8 cellular contexts compared by ENCODE assay signal in the genomic region with DNA sequence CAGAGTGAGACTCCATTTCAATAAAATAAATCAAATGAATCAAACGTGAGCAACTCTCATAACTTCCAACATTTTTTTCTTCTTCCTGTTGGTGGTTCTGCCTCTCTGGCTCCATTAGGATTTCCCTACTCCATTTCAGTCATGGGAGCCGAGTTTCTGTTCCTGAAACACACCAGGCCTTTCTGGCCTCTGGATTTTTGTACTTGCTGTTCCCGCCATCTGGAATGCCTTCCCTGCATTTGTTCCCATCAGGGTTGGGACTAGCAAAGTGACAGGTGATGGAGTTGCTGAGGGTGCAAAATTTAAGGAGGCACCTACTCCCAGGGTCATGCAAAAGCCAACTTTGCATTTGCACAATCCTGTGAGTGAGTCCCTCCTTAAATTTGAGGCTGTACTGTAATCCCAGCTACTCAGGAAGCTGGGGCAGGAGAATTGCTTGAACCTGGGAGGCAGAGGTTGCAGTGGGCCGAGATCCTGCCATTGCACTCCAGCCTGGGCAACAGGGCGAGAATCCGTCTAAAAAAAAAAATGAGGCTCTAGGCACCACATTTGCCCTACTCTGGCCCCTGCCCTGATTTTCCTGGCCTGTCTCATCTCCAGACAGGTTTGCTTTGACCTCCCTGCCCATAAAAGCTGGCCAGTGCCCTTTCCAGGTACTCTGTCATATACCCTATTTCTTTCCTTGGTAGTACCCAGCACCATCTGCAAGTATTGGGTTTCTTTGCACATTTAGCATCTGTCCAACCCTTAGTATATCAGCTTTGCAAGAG.
DNase-seq lines count a peak whose midpoint lies in the region; ATAC-seq and TF ChIP-seq lines count a peak whose summit lies in the region.
"Not testable (repeated sequence)": the region's sequence is repeated elsewhere in the genome, so short reads cannot be mapped to it uniquely, and the experiment has no call there.

No MANE protein-coding gene starts in this region.

- not testable (repeated sequence) for H3K4me3 Mint-ChIP-seq in CD14-positive monocyte, nephron progenitor cell
- H3K4me3 Mint-ChIP-seq in activated CD4-positive, alpha-beta memory T cell treated with anti-CD3 and anti-CD28 coated beads, Interleukin-2, amount 10 ng/mL, durations not matched to agents 7 days and 5 days, result peak overlapping the region; percentile 80
- H3K4me3 Mint-ChIP-seq in effector memory CD8-positive, alpha-beta T cell, result peak overlapping the region; percentile 81 to 88

- peak overlapping the region; percentile 68 for H3K4me2 ChIP-seq in OCI-LY3 (ENCODE audit: low read length)

- not testable (repeated sequence) for H3K9me3 Mint-ChIP-seq in CD14-positive monocyte; activated CD4-positive, alpha-beta memory T cell treated with anti-CD3 and anti-CD28 coated beads, Interleukin-2, amount 10 ng/mL, durations not matched to agents 7 days and 5 days; effector memory CD8-positive, alpha-beta T cell; nephron progenitor cell

- intact Hi-C loops in CD14-positive monocyte (cut with micrococcal nuclease); lower leg skin (cut with DNase I; ENCODE audit: low total_unique reads): not testable (repeated sequence)

- peak overlapping the region; percentile 77 for H3K27ac ChIP-seq in OCI-LY3 (ENCODE audit: low read length)

- not testable (repeated sequence) for H3K4me3 ChIP-seq in OCI-LY3 (ENCODE audit: low read length); lower leg skin (ENCODE audit: low read depth, poor library complexity, severe bottlenecking)

- peaks cover 36% of the 10 kb centered on the region for H3K4me1 Mint-ChIP-seq in CD14-positive monocyte
- peaks cover 55% of the 10 kb centered on the region for H3K4me1 Mint-ChIP-seq in activated CD4-positive, alpha-beta memory T cell treated with anti-CD3 and anti-CD28 coated beads, Interleukin-2, amount 10 ng/mL, durations not matched to agents 7 days and 5 days
- H3K4me1 Mint-ChIP-seq in effector memory CD8-positive, alpha-beta T cell (ENCODE audit: low read depth in 2 of 2), result peaks cover 41 to 51% of the 10 kb centered on the region in 2 donors
- peaks cover 65% of the 10 kb centered on the region for H3K4me1 Mint-ChIP-seq in nephron progenitor cell

- POLR2A ChIA-PET in activated CD4-positive, alpha-beta memory T cell treated with anti-CD3 and anti-CD28 coated beads, Interleukin-2, amount 10 ng/mL, durations not matched to agents 7 days and 5 days (lab: Charles Lee), result interaction anchor here (1.4 to 1.6 kb wide), 3 partner anchors 11 to 15 kb away, joined by 3 to 24 read pairs (median 6); no protein-coding TSS in a partner anchor

- peak overlapping the region; percentile 49; the same call in 1 of the 2 replicates for H3K9ac ChIP-seq in OCI-LY3 (ENCODE audit: low read length)

- not testable (repeated sequence) for H3K27me3 ChIP-seq in OCI-LY3 (ENCODE audit: low read depth, low read length)

- H3K36me3 Mint-ChIP-seq in CD14-positive monocyte, result peaks cover 20 to 25% of the 10 kb centered on the region in 2 donors
- peaks cover 34% of the 10 kb centered on the region for H3K36me3 Mint-ChIP-seq in activated CD4-positive, alpha-beta memory T cell treated with anti-CD3 and anti-CD28 coated beads, Interleukin-2, amount 10 ng/mL, durations not matched to agents 7 days and 5 days (ENCODE audit: low read depth)
- peaks cover 76% of the 10 kb centered on the region for H3K36me3 Mint-ChIP-seq in effector memory CD8-positive, alpha-beta T cell (ENCODE audit: insufficient read depth)
- H3K36me3 Mint-ChIP-seq in nephron progenitor cell (ENCODE audit: low read depth), result not testable (repeated sequence)

- not testable (repeated sequence) for H3K27me3 Mint-ChIP-seq in CD14-positive monocyte (ENCODE audit: low read depth in 3 of 3); activated CD4-positive, alpha-beta memory T cell treated with anti-CD3 and anti-CD28 coated beads, Interleukin-2, amount 10 ng/mL, durations not matched to agents 7 days and 5 days; effector memory CD8-positive, alpha-beta T cell; nephron progenitor cell (ENCODE audit: low read depth, poor library complexity)

- not testable (repeated sequence) for H2AFZ ChIP-seq in OCI-LY3 (ENCODE audit: low read depth, low read length)

- H3K27ac Mint-ChIP-seq in CD14-positive monocyte (peak overlapping the region in 5 of 7 donors; percentile 8 to 88 (median 43)), nephron progenitor cell (peak overlapping the region; percentile 39)
- peak overlapping the region; percentile 99 for H3K27ac Mint-ChIP-seq in activated CD4-positive, alpha-beta memory T cell treated with anti-CD3 and anti-CD28 coated beads, Interleukin-2, amount 10 ng/mL, durations not matched to agents 7 days and 5 days
- peak overlapping the region; percentile 87 to 95 for H3K27ac Mint-ChIP-seq in effector memory CD8-positive, alpha-beta T cell

- not testable (repeated sequence) for TF ChIP-seq CTCF in CD14-positive monocyte (IDR thresholded peaks at IDR 0.05); OCI-LY3 (IDR thresholded peaks at IDR 0.05; ENCODE audit: low read depth, low read length); lower leg skin (IDR thresholded peaks at IDR 0.05); nephron progenitor cell (IDR thresholded peaks at IDR 0.05)

- not testable (repeated sequence) for DNase-seq in CD14-positive monocyte (ENCODE audit: low spot score); activated CD4-positive, alpha-beta memory T cell treated with anti-CD3 and anti-CD28 coated beads, Interleukin-2, amount 10 ng/mL, durations not matched to agents 7 days and 5 days; effector memory CD8-positive, alpha-beta T cell; nephron progenitor cell
- peak; percentile 1 for DNase-seq in activated naive CD4-positive, alpha-beta T cell treated with Interleukin-2 at 50 U/mL for 16 hours
- peak; percentile 11 to 49 for DNase-seq in lower leg skin (ENCODE audit: low spot score in 2 of 2)
- DNase-seq in stimulated activated naive CD8-positive, alpha-beta T cell treated with anti-CD3 and anti-CD28 coated beads, Interleukin-15, Interleukin-2, amounts not matched to agents 100 U/mL and 50 U/mL, for 24 hours, result peak; percentile 1

- not testable (repeated sequence) for ATAC-seq in effector memory CD8-positive, alpha-beta T cell (replicated peaks); stimulated activated naive CD8-positive, alpha-beta T cell treated with anti-CD3 and anti-CD28 coated beads, Interleukin-15, Interleukin-2, amounts not matched to agents 100 U/mL and 50 U/mL, for 24 hours

- H3K9me3 ChIP-seq in OCI-LY3 (ENCODE audit: insufficient read depth, low read length), result not testable (repeated sequence)

- H3K36me3 ChIP-seq in OCI-LY3 (replicated peaks; ENCODE audit: low read depth, low read length), result not testable (repeated sequence)

- 73 to 75% methylated on average over 6 of the region's 6 CpGs for WGBS in lower leg skin, 2 donors

- not testable (repeated sequence) for TF ChIP-seq POLR2A in lower leg skin (IDR thresholded peaks at IDR 0.05)

- peaks cover 91% of the 10 kb centered on the region for H3K79me2 ChIP-seq in OCI-LY3 (ENCODE audit: low read length)

- peaks cover 69% of the 10 kb centered on the region for H4K20me1 ChIP-seq in OCI-LY3 (ENCODE audit: insufficient read depth, low read length)

- CTCF ChIA-PET in activated CD4-positive, alpha-beta memory T cell treated with anti-CD3 and anti-CD28 coated beads, Interleukin-2, amount 10 ng/mL, durations not matched to agents 7 days and 5 days (lab: Charles Lee), result interaction anchor here (0.7 kb wide), 1 partner anchor 198 kb away, joined by 3 read pairs; no protein-coding TSS in a partner anchor

- peaks cover 39% of the 10 kb centered on the region for H3K4me1 ChIP-seq in OCI-LY3 (ENCODE audit: low read length)

Comparison
In these comparisons a context has a peak if more than half of its experiments do, and no peak if none do; other contexts are left out.
1. H3K27ac Mint-ChIP-seq: peak in every context shown above with its lines; median percentile 99 in activated CD4-positive, alpha-beta memory T cell treated with anti-CD3 and anti-CD28 coated beads, Interleukin-2, amount 10 ng/mL, durations not matched to agents 7 days and 5 days; 91 in effector memory CD8-positive, alpha-beta T cell; 43 in CD14-positive monocyte; 39 in nephron progenitor cell.